In the genomic region with DNA sequence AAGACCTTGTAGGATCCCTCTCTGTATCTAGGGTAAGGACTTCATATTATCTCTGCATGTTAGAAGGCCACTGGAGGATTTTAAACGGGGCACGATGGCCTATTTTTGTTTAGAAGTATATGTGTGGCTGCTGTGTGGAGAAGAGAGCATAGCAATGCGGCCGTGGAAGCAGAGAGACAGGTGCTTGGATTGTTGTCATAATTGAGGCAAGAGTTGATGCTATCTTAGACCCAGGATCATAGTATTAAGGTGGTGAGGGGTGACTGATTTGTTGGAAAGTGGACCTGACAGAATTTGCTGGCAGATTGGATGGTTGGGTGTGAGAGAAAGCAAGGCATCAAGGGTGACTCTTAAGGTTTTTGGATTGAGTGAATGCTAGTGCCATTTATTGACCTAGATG, we compare ENCODE assay signal across 18 cellular contexts.
A peak's percentile ranks its signal among the peaks of the same experiment; 100 is the strongest.
DNase-seq lines count a peak whose midpoint lies in the region; ATAC-seq and TF ChIP-seq lines count a peak whose summit lies in the region.
"Had no signal": no experiment of that assay in that cellular context is flagged by ENCODE, and none has a peak within 500 bp of the region (broad histone marks: within the 10 kb centered on the region; RNA-seq: fewer than 3 reads in every experiment).

No MANE protein-coding gene starts in this region.

- peak in 1 of 2 donors; percentile 13 for ATAC-seq in activated naive CD4-positive, alpha-beta T cell treated with anti-CD3 and anti-CD28 coated beads, Interleukin-2, amount 50 U/mL, for 72 hours
- ATAC-seq in stimulated activated effector memory CD8-positive, alpha-beta T cell treated with anti-CD3 and anti-CD28 coated beads, Interleukin-12 subunit alpha, Interleukin-12 subunit beta, amount 100 ng/mL, for 72 hours = no peak
- ATAC-seq in GM21515 (IDR thresholded peaks at IDR 0.05; ENCODE audit: unreplicated experiment) = no peak
- ATAC-seq: HCT116 had no signal

- CTCF ChIA-PET in activated naive CD4-positive, alpha-beta T cell treated with anti-CD3 and anti-CD28 coated beads, Interleukin-2, amount 10 ng/mL, durations not matched to agents 7 days and 5 days (lab: Charles Lee) = no interaction called here

- no peaks in the 10 kb centered on the region for H3K27me3 Mint-ChIP-seq in T-helper 1 cell treated with Interleukin-12 subunit alpha and Interleukin-12 subunit beta and Interleukin-4 antibody, amounts not matched to agents 30 μg/mL and 1 μg/mL, for 36 hours (ENCODE audit: low read depth)
- H3K27me3 Mint-ChIP-seq in activated naive CD4-positive, alpha-beta T cell treated with anti-CD3 and anti-CD28 coated beads, Interleukin-2, amount 10 ng/mL, durations not matched to agents 7 days and 5 days = no peaks in the 10 kb centered on the region
- H3K27me3 Mint-ChIP-seq in dendritic cell treated with granulocyte-macrophage colony-stimulating factor and Interleukin-4, amounts not matched to agents 40 ng/mL and 50 ng/mL, for 4 days = no peaks in the 10 kb centered on the region
- peaks cover 0 to 3% (median 0%) of the 10 kb centered on the region in 3 donors for H3K27me3 Mint-ChIP-seq in CD14-positive monocyte (ENCODE audit: low read depth in 3 of 3)
- H3K27me3 Mint-ChIP-seq: IgD-negative memory B cell had no signal

- H3K36me3 Mint-ChIP-seq in T-helper 1 cell treated with Interleukin-12 subunit alpha and Interleukin-12 subunit beta and Interleukin-4 antibody, amounts not matched to agents 30 μg/mL and 1 μg/mL, for 36 hours (ENCODE audit: low read depth) = peaks cover 45% of the 10 kb centered on the region
- H3K36me3 Mint-ChIP-seq in activated naive CD4-positive, alpha-beta T cell treated with anti-CD3 and anti-CD28 coated beads, Interleukin-2, amount 50 U/mL, for 72 hours = peaks cover 22 to 53% of the 10 kb centered on the region in 2 donors
- peaks cover 50% of the 10 kb centered on the region for H3K36me3 Mint-ChIP-seq in activated naive CD4-positive, alpha-beta T cell treated with anti-CD3 and anti-CD28 coated beads, Interleukin-2, amount 10 ng/mL, durations not matched to agents 7 days and 5 days
- H3K36me3 Mint-ChIP-seq in dendritic cell treated with granulocyte-macrophage colony-stimulating factor and Interleukin-4, amounts not matched to agents 40 ng/mL and 50 ng/mL, for 4 days (ENCODE audit: low read depth) = peaks cover 98% of the 10 kb centered on the region
- peaks cover 100% of the 10 kb centered on the region for H3K36me3 Mint-ChIP-seq in stimulated activated effector memory CD8-positive, alpha-beta T cell treated with anti-CD3 and anti-CD28 coated beads, Interleukin-12 subunit alpha, Interleukin-12 subunit beta, amount 100 ng/mL, for 72 hours
- peaks cover 85 to 92% of the 10 kb centered on the region in 2 donors for H3K36me3 Mint-ChIP-seq in CD14-positive monocyte

- intact Hi-C loops in dendritic cell treated with granulocyte-macrophage colony-stimulating factor and Interleukin-4, amounts not matched to agents 40 ng/mL and 50 ng/mL, for 4 days (cut with micrococcal nuclease) = no loop called here
- intact Hi-C loops in CD14-positive monocyte (cut with micrococcal nuclease) = no loop called here

- H3K9me3 Mint-ChIP-seq in T-helper 1 cell treated with Interleukin-12 subunit alpha and Interleukin-12 subunit beta and Interleukin-4 antibody, amounts not matched to agents 30 μg/mL and 1 μg/mL, for 36 hours = no peaks in the 10 kb centered on the region
- no peaks in the 10 kb centered on the region for H3K9me3 Mint-ChIP-seq in activated naive CD4-positive, alpha-beta T cell treated with anti-CD3 and anti-CD28 coated beads, Interleukin-2, amount 50 U/mL, for 72 hours
- no peaks in the 10 kb centered on the region for H3K9me3 Mint-ChIP-seq in activated naive CD4-positive, alpha-beta T cell treated with anti-CD3 and anti-CD28 coated beads, Interleukin-2, amount 10 ng/mL, durations not matched to agents 7 days and 5 days
- H3K9me3 Mint-ChIP-seq in dendritic cell treated with granulocyte-macrophage colony-stimulating factor and Interleukin-4, amounts not matched to agents 40 ng/mL and 50 ng/mL, for 4 days = no peaks in the 10 kb centered on the region
- no peaks in the 10 kb centered on the region for H3K9me3 Mint-ChIP-seq in stimulated activated effector memory CD8-positive, alpha-beta T cell treated with anti-CD3 and anti-CD28 coated beads, Interleukin-12 subunit alpha, Interleukin-12 subunit beta, amount 100 ng/mL, for 72 hours
- no peaks in the 10 kb centered on the region for H3K9me3 Mint-ChIP-seq in CD14-positive monocyte

- peaks cover 17% of the 10 kb centered on the region for H3K4me1 Mint-ChIP-seq in T-helper 1 cell treated with Interleukin-12 subunit alpha and Interleukin-12 subunit beta and Interleukin-4 antibody, amounts not matched to agents 30 μg/mL and 1 μg/mL, for 36 hours (ENCODE audit: low read depth)
- H3K4me1 Mint-ChIP-seq in activated naive CD4-positive, alpha-beta T cell treated with anti-CD3 and anti-CD28 coated beads, Interleukin-2, amount 10 ng/mL, durations not matched to agents 7 days and 5 days = peaks cover 17% of the 10 kb centered on the region
- H3K4me1 Mint-ChIP-seq in dendritic cell treated with granulocyte-macrophage colony-stimulating factor and Interleukin-4, amounts not matched to agents 40 ng/mL and 50 ng/mL, for 4 days (ENCODE audit: low read depth) = peaks cover 28% of the 10 kb centered on the region
- peaks cover 18% of the 10 kb centered on the region for H3K4me1 Mint-ChIP-seq in stimulated activated effector memory CD8-positive, alpha-beta T cell treated with anti-CD3 and anti-CD28 coated beads, Interleukin-12 subunit alpha, Interleukin-12 subunit beta, amount 100 ng/mL, for 72 hours
- H3K4me1 Mint-ChIP-seq in CD14-positive monocyte = no peaks in the 10 kb centered on the region
- H3K4me1 Mint-ChIP-seq: IgD-negative memory B cell had no signal

- H3K27ac Mint-ChIP-seq in T-helper 1 cell treated with Interleukin-12 subunit alpha and Interleukin-12 subunit beta and Interleukin-4 antibody, amounts not matched to agents 30 μg/mL and 1 μg/mL, for 36 hours = peak overlapping the region; percentile 16
- peak overlapping the region; percentile 35 to 81 for H3K27ac Mint-ChIP-seq in activated naive CD4-positive, alpha-beta T cell treated with anti-CD3 and anti-CD28 coated beads, Interleukin-2, amount 50 U/mL, for 72 hours
- H3K27ac Mint-ChIP-seq in activated naive CD4-positive, alpha-beta T cell treated with anti-CD3 and anti-CD28 coated beads, Interleukin-2, amount 10 ng/mL, durations not matched to agents 7 days and 5 days = no peak overlapping the region
- peak overlapping the region; percentile 1 for H3K27ac Mint-ChIP-seq in dendritic cell treated with granulocyte-macrophage colony-stimulating factor and Interleukin-4, amounts not matched to agents 40 ng/mL and 50 ng/mL, for 4 days
- peak overlapping the region; percentile 72 for H3K27ac Mint-ChIP-seq in stimulated activated effector memory CD8-positive, alpha-beta T cell treated with anti-CD3 and anti-CD28 coated beads, Interleukin-12 subunit alpha, Interleukin-12 subunit beta, amount 100 ng/mL, for 72 hours
- peak overlapping the region in 1 of 7 donors; percentile 2 for H3K27ac Mint-ChIP-seq in CD14-positive monocyte
- H3K27ac Mint-ChIP-seq: IgD-negative memory B cell had no signal

- TF ChIP-seq CTCF in CD14-positive monocyte (IDR thresholded peaks at IDR 0.05) = no peak

- no peak for DNase-seq in T-helper 1 cell
- DNase-seq in activated naive CD4-positive, alpha-beta T cell treated with anti-CD3 and anti-CD28 coated beads, Interleukin-2, amount 50 U/mL, for 72 hours (ENCODE audit: low spot score in 2 of 2) = no peak
- DNase-seq in activated naive CD4-positive, alpha-beta T cell treated with anti-CD3 and anti-CD28 coated beads, Interleukin-2, amount 10 ng/mL, durations not matched to agents 7 days and 5 days = no peak
- DNase-seq in stimulated activated effector memory CD8-positive, alpha-beta T cell treated with anti-CD3 and anti-CD28 coated beads, Interleukin-12 subunit alpha, Interleukin-12 subunit beta, amount 100 ng/mL, for 72 hours (ENCODE audit: low spot score in 2 of 2) = no peak
- DNase-seq in CD14-positive monocyte (ENCODE audit: low spot score) = no peak
- DNase-seq: DMS79 treated with DMSO at 0.1 percent for 48 hours, Kasumi-1, MM.1S, NCI-H1092 treated with DMSO at 0.1 percent for 48 hours, NCI-H1694, NCI-H2107, NCI-H2227 treated with DMSO at 0.1 percent for 48 hours, NCI-H524 treated with DMSO at 0.1 percent for 48 hours had no signal

- no peak overlapping the region for H3K4me3 Mint-ChIP-seq in T-helper 1 cell treated with Interleukin-12 subunit alpha and Interleukin-12 subunit beta and Interleukin-4 antibody, amounts not matched to agents 30 μg/mL and 1 μg/mL, for 36 hours
- H3K4me3 Mint-ChIP-seq in activated naive CD4-positive, alpha-beta T cell treated with anti-CD3 and anti-CD28 coated beads, Interleukin-2, amount 10 ng/mL, durations not matched to agents 7 days and 5 days = no peak overlapping the region
- H3K4me3 Mint-ChIP-seq in dendritic cell treated with granulocyte-macrophage colony-stimulating factor and Interleukin-4, amounts not matched to agents 40 ng/mL and 50 ng/mL, for 4 days = no peak overlapping the region
- H3K4me3 Mint-ChIP-seq in stimulated activated effector memory CD8-positive, alpha-beta T cell treated with anti-CD3 and anti-CD28 coated beads, Interleukin-12 subunit alpha, Interleukin-12 subunit beta, amount 100 ng/mL, for 72 hours = no peak overlapping the region
- H3K4me3 Mint-ChIP-seq in CD14-positive monocyte = no peak overlapping the region
- H3K4me3 Mint-ChIP-seq: IgD-negative memory B cell had no signal
